18 cellular contexts compared by ENCODE assay signal in the genomic region with DNA sequence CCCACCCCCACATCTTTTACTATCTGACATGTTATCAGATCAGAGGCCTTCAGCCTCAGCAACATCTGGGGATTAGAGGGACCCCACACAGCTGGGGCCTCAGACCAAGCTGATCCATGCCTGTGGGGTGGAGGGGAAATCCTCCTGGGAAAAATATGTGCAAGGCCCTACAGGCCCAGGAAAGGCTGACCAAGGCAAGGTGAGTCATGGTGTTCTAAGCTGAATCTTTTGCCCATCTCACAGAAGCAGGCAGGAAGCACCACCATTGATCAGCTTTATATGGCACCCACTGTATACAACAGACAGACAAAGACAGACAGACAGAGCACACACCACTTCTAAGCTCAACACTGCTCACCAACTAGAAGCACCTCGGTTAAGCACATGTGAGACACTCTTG. TPM values are rescaled to one million over a fixed set of nuclear protein-coding genes. Genes with fewer than 3 reads are reported as not detected.
A peak's percentile ranks its signal among the peaks of the same experiment; 100 is the strongest.
DNase-seq lines count a peak whose midpoint lies in the region; ATAC-seq and TF ChIP-seq lines count a peak whose summit lies in the region.
"Had no signal": no experiment of that assay in that cellular context is flagged by ENCODE, and none has a peak within 500 bp of the region (broad histone marks: within the 10 kb centered on the region; RNA-seq: fewer than 3 reads in every experiment).

No MANE protein-coding gene starts in this region.

- WGBS in endodermal cell (ENCODE audit: insufficient coverage in 1 of 2, insufficient read length in 1 of 2), 2 experiments, result no CpG with 5 or more reads among the region's 1 CpG
- 82 to 95% (median 93%) methylated on average over 1 of the region's 1 CpG for WGBS in stomach, 5 donors

- intact Hi-C loops in PC-3 (cut with micrococcal nuclease), result no loop called here
- intact Hi-C loops in stomach (cut with DNase I; ENCODE audit: low total_unique reads), result loop anchor here (5.0 kb wide), 1 partner anchor 82 kb away; no protein-coding TSS in a partner anchor
- intact Hi-C loops in Right ventricle myocardium inferior (cut with DNase I), result no loop called here

- DNase-seq in HPDE6-E6E7 (ENCODE audit: extremely low spot score) (peak; percentile 22), PC-3 (no peak), endodermal cell (no peak), renal cortical epithelial cell (ENCODE audit: low read depth) (peak; percentile 11), NCI-H2107 (lab: John Stamatoyannopoulos, UW) (no peak), stomach (no peak), Right ventricle myocardium inferior (ENCODE audit: missing footprints) (no peak)
- no peak for DNase-seq in effector memory CD8-positive, alpha-beta T cell
- DNase-seq: CD8-positive, alpha-beta T cell; DMS79; GDM1; Karpas-422; NCI-H1105 treated with DMSO at 0.1 percent for 48 hours; NCI-H1694 treated with DMSO at 0.1 percent for 48 hours; PC-9; SIG-M5 had no signal

- no peaks in the 10 kb centered on the region for H3F3A ChIP-seq in PC-3 (ENCODE audit: low read length, unreplicated experiment)

- H3K4me1 ChIP-seq in PC-3 (ENCODE audit: insufficient read depth, low read length) (no peaks in the 10 kb centered on the region), endodermal cell (ENCODE audit: control insufficient read depth, insufficient read depth, low read length) (no peaks in the 10 kb centered on the region), stomach (no peaks in the 10 kb centered on the region)

- H3K9me2 ChIP-seq in PC-3 (replicated peaks; ENCODE audit: low read length), result no peaks in the 10 kb centered on the region

- no peak overlapping the region for H3K27ac ChIP-seq in PC-3 (ENCODE audit: low read length)
- H3K27ac ChIP-seq in endodermal cell (ENCODE audit: low read depth, low read length), result no peak overlapping the region
- no peak overlapping the region for H3K27ac ChIP-seq in stomach
- H3K27ac ChIP-seq: PC-9 had no signal

- TF ChIP-seq CTCF in PC-3 (conservative IDR thresholded peaks at IDR 0.05; ENCODE audit: low read depth, low read length) (no peak), endodermal cell (conservative IDR thresholded peaks at IDR 0.05) (no peak), stomach (IDR thresholded peaks at IDR 0.05) (no peak)

- H3K36me3 ChIP-seq in PC-3 (ENCODE audit: low read depth, low read length) (no peaks in the 10 kb centered on the region), endodermal cell (ENCODE audit: control insufficient read depth, insufficient read depth, low read length) (no peaks in the 10 kb centered on the region), stomach (no peaks in the 10 kb centered on the region)

- POLR2A ChIA-PET in PC-3 (lab: Charles Lee; ENCODE audit: unreplicated experiment), result no interaction called here

- H2AFZ ChIP-seq in PC-3 (ENCODE audit: low read length), result no peak overlapping the region
- H2AFZ ChIP-seq: PC-9 had no signal

- H3K9ac ChIP-seq in PC-3 (ENCODE audit: low read length) (no peak overlapping the region), endodermal cell (ENCODE audit: extremely low read depth, low read length, poor library complexity, severe bottlenecking) (no peak overlapping the region)

- H4K20me1 ChIP-seq in PC-3 (ENCODE audit: low read length), result no peaks in the 10 kb centered on the region

- no TSS peak for BruUV-seq in PC-3 (replicated peaks; lab: Mats Ljungman, UMichigan)

- H3K27me3 ChIP-seq in PC-3 (ENCODE audit: low read length) (no peaks in the 10 kb centered on the region), endodermal cell (ENCODE audit: control insufficient read depth, insufficient read depth, low read length, poor library complexity, severe bottlenecking) (peaks cover 19% of the 10 kb centered on the region), stomach (no peaks in the 10 kb centered on the region)

- ATAC-seq in PC-3, result 0 out of 2 replicates have a peak, but pooled peaks have one; percentile 22
- no peak for ATAC-seq in Right ventricle myocardium inferior
- ATAC-seq in effector memory CD8-positive, alpha-beta T cell (replicated peaks), result no peak
- ATAC-seq: CD8-positive, alpha-beta T cell; GM12878 had no signal

- CTCF ChIA-PET in PC-3 (lab: Charles Lee), result no interaction called here

- H3K4me1 Mint-ChIP-seq in endodermal cell, result peaks cover 7% of the 10 kb centered on the region
- no peaks in the 10 kb centered on the region for H3K4me1 Mint-ChIP-seq in effector memory CD8-positive, alpha-beta T cell (ENCODE audit: low read depth in 2 of 2)

- H3K9me3 ChIP-seq in PC-3 (ENCODE audit: low read length) (no peaks in the 10 kb centered on the region), endodermal cell (ENCODE audit: control insufficient read depth, low read length) (no peaks in the 10 kb centered on the region), stomach (no peaks in the 10 kb centered on the region)

- peaks cover 8% of the 10 kb centered on the region for H3K27me3 Mint-ChIP-seq in endodermal cell (ENCODE audit: insufficient read depth)
- H3K27me3 Mint-ChIP-seq in effector memory CD8-positive, alpha-beta T cell, result no peaks in the 10 kb centered on the region

- no peaks in the 10 kb centered on the region for H3K36me3 Mint-ChIP-seq in endodermal cell (ENCODE audit: low read depth)
- H3K36me3 Mint-ChIP-seq in effector memory CD8-positive, alpha-beta T cell (ENCODE audit: insufficient read depth), result no peaks in the 10 kb centered on the region
- H3K36me3 Mint-ChIP-seq: CD8-positive, alpha-beta T cell had no signal

- no peak for TF ChIP-seq EP300 in stomach (IDR thresholded peaks at IDR 0.05)

- H3K9me3 Mint-ChIP-seq in endodermal cell, result no peaks in the 10 kb centered on the region
- no peaks in the 10 kb centered on the region for H3K9me3 Mint-ChIP-seq in effector memory CD8-positive, alpha-beta T cell
- H3K9me3 Mint-ChIP-seq: CD8-positive, alpha-beta T cell; T-helper 1 cell treated with Interleukin-12 subunit alpha and Interleukin-12 subunit beta and Interleukin-4 antibody, amounts not matched to agents 30 μg/mL and 1 μg/mL, for 36 hours had no signal

- no peak for TF ChIP-seq POLR2A in stomach (IDR thresholded peaks at IDR 0.05)

- no peak overlapping the region for H3K4me2 ChIP-seq in PC-3 (ENCODE audit: low read length)
- H3K4me2 ChIP-seq: PC-9 had no signal

- H3K79me2 ChIP-seq in PC-3 (ENCODE audit: low read length), result no peaks in the 10 kb centered on the region

- no peak overlapping the region for H3K4me3 Mint-ChIP-seq in endodermal cell
- H3K4me3 Mint-ChIP-seq in effector memory CD8-positive, alpha-beta T cell, result no peak overlapping the region
- H3K4me3 Mint-ChIP-seq: CD8-positive, alpha-beta T cell; T-helper 1 cell treated with Interleukin-12 subunit alpha and Interleukin-12 subunit beta and Interleukin-4 antibody, amounts not matched to agents 30 μg/mL and 1 μg/mL, for 36 hours had no signal

- H3K27ac Mint-ChIP-seq in endodermal cell, result peak overlapping the region; percentile 46
- H3K27ac Mint-ChIP-seq in effector memory CD8-positive, alpha-beta T cell, result no peak overlapping the region
- H3K27ac Mint-ChIP-seq: CD8-positive, alpha-beta T cell; T-helper 1 cell treated with Interleukin-12 subunit alpha and Interleukin-12 subunit beta and Interleukin-4 antibody, amounts not matched to agents 30 μg/mL and 1 μg/mL, for 36 hours had no signal

- H3K4me3 ChIP-seq in PC-3 (ENCODE audit: low read length) (no peak overlapping the region), endodermal cell (ENCODE audit: low read length) (no peak overlapping the region), stomach (no peak overlapping the region)
- H3K4me3 ChIP-seq: GM12878, PC-9 had no signal

RNA-seq across cellular contexts. Expression of gene PARP6, which starts 12.4 kb away (rescaled TPM):
- not detected in 2 replicates for total RNA-seq in PC-3 (2014; rRNA removed)
- total RNA-seq in endodermal cell, result 10 to 100 TPM; 87.3 to 92.1 TPM
- polyA plus RNA-seq in endodermal cell (2013, experiment 1 of 2), result 74.3 TPM
- polyA plus RNA-seq in endodermal cell (2013, experiment 2 of 2), result 56.8 TPM
- total RNA-seq in renal cortical epithelial cell, result 13.9 and 22.3 TPM in 2 replicates
- 100 to 1,000 TPM in 1 of 5 donors, 10 to 100 TPM in 4; 29.6 to 101 (median 58.4) TPM for total RNA-seq in stomach
- polyA plus RNA-seq in stomach, result 10 to 100 TPM; 60.5 to 73.4 (median 66.7) TPM
- 46.4 TPM for total RNA-seq in Right ventricle myocardium inferior

RNA-seq across cellular contexts. Expression of gene CELF6, which starts 35.2 kb away (rescaled TPM):
- not detected in 2 replicates for total RNA-seq in PC-3 (2014; rRNA removed)
- under 1 TPM; 0.46 to 0.62 TPM for total RNA-seq in endodermal cell
- polyA plus RNA-seq in endodermal cell (2013, experiment 1 of 2), result 1.5 TPM
- 1.4 TPM for polyA plus RNA-seq in endodermal cell (2013, experiment 2 of 2)
- total RNA-seq in renal cortical epithelial cell, result 0.15 TPM in 1 of 2 replicates, not detected in the other
- total RNA-seq in stomach, result 1 to 10 TPM in 2 of 5 donors, under 1 TPM in 1, not detected in 2; 0.55 to 4.0 (median 1.9) TPM
- polyA plus RNA-seq in stomach, result 1 to 10 TPM in 1 of 3 donors, under 1 TPM in 2; 0.44 to 3.9 (median 0.61) TPM
- total RNA-seq in Right ventricle myocardium inferior, result 1.6 TPM
- total RNA-seq: PC-9 had no signal

RNA-seq across cellular contexts. Expression of gene PKM, which starts 53.8 kb away (rescaled TPM):
- 1,963 and 2,296 TPM in 2 replicates for total RNA-seq in PC-3 (2014; rRNA removed)
- 1,000 to 10,000 TPM; 2,197 to 2,355 TPM for total RNA-seq in endodermal cell
- polyA plus RNA-seq in endodermal cell (2013, experiment 1 of 2), result 1,203 TPM
- 1,289 TPM for polyA plus RNA-seq in endodermal cell (2013, experiment 2 of 2)
- total RNA-seq in renal cortical epithelial cell, result 3,079 and 5,384 TPM in 2 replicates
- 100 to 1,000 TPM in 4 of 5 donors, 10 to 100 TPM in 1; 79.9 to 452 (median 274) TPM for total RNA-seq in stomach
- 100 to 1,000 TPM; 150 to 332 (median 271) TPM for polyA plus RNA-seq in stomach
- total RNA-seq in Right ventricle myocardium inferior, result 1,022 TPM

Comparison
In these comparisons a context has a peak if more than half of its experiments do, and no peak if none do; other contexts are left out.
1. DNase-seq: peak in HPDE6-E6E7 (single experiment) and renal cortical epithelial cell (single experiment); none in PC-3 (single experiment), endodermal cell (single experiment), NCI-H2107 (single experiment), stomach (single experiment), Right ventricle myocardium inferior (single experiment) and effector memory CD8-positive, alpha-beta T cell (0 of 3).
2. RNA of gene PARP6, which starts 12.4 kb away (total RNA-seq): 87.3 to 92.1 TPM in endodermal cell, 29.6 to 101 TPM in stomach, 46.4 TPM in Right ventricle myocardium inferior (single experiment) and 13.9 to 22.3 TPM in renal cortical epithelial cell; not detected in PC-3; every median in the first group is over 10 times any median in the second.